In genomic region chr6:45491874-45492273, GRCh38 we compare ENCODE assay signal across 27 cellular contexts.
"Had no signal": no experiment of that assay in that cellular context is flagged by ENCODE, and none has a peak within 500 bp of the region (broad histone marks: within the 10 kb centered on the region; RNA-seq: fewer than 3 reads in every experiment).

No MANE protein-coding gene starts in this region.

- H3K4me3 ChIP-seq: hepatocyte, left lung, lower lobe of right lung, pancreas, prostate gland, sigmoid colon, spleen, stomach, testis, thyroid gland, transverse colon, upper lobe of left lung, vagina had no signal

- ATAC-seq: left cardiac atrium; left lung; lower lobe of right lung; naive thymus-derived CD8-positive, alpha-beta T cell; pancreas; right cardiac atrium; stimulated activated naive B cell treated with anti-CD40 and anti-IgM and Interleukin-4, amounts not matched to agents 10 μg/mL and 1 μg/mL and 100 μg/mL, for 72 hours; stimulated activated naive CD8-positive, alpha-beta T cell treated with anti-CD3 and anti-CD28 coated beads, Interleukin-15, Interleukin-2, amounts not matched to agents 100 U/mL and 50 U/mL, for 24 hours had no signal

- H3K36me3 ChIP-seq: left lung, lower lobe of right lung, pancreas, prostate gland, sigmoid colon, spleen, stomach, thyroid gland, transverse colon, upper lobe of left lung, vagina had no signal

- H3K27ac Mint-ChIP-seq: nephron; stimulated activated naive B cell treated with anti-CD40 and anti-IgM and Interleukin-4, amounts not matched to agents 10 μg/mL and 1 μg/mL and 100 μg/mL, for 72 hours had no signal

- H3K4me1 Mint-ChIP-seq: neural crest cell had no signal

- DNase-seq: kidney glomerular epithelial cell; left cardiac atrium; left lung; lower lobe of right lung; mammary epithelial cell; naive thymus-derived CD8-positive, alpha-beta T cell; nucleus accumbens; pancreas; posterior cingulate gyrus; retina; right cardiac atrium; sigmoid colon; small intestine; spleen; stimulated activated CD4-positive, alpha-beta T cell treated with anti-CD3 and anti-CD28 coated beads, Interleukin-2, amount 100 ng/mL, for 48 hours; stimulated activated naive B cell treated with anti-CD40 and anti-IgM and Interleukin-4, amounts not matched to agents 10 μg/mL and 1 μg/mL and 100 μg/mL, for 72 hours; stimulated activated naive CD8-positive, alpha-beta T cell treated with anti-CD3 and anti-CD28 coated beads, Interleukin-15, Interleukin-2, amounts not matched to agents 100 U/mL and 50 U/mL, for 24 hours; stomach; testis; thyroid gland; transverse colon; upper lobe of left lung had no signal

- H3K4me1 ChIP-seq: pancreas, prostate gland, sigmoid colon, testis, thyroid gland, vagina had no signal

- H3K9me3 Mint-ChIP-seq: naive thymus-derived CD8-positive, alpha-beta T cell; nephron; neural crest cell; stimulated activated naive B cell treated with anti-CD40 and anti-IgM and Interleukin-4, amounts not matched to agents 10 μg/mL and 1 μg/mL and 100 μg/mL, for 72 hours had no signal

- H3K36me3 Mint-ChIP-seq: stimulated activated naive B cell treated with anti-CD40 and anti-IgM and Interleukin-4, amounts not matched to agents 10 μg/mL and 1 μg/mL and 100 μg/mL, for 72 hours had no signal

- H3K27me3 Mint-ChIP-seq: naive thymus-derived CD8-positive, alpha-beta T cell; stimulated activated naive B cell treated with anti-CD40 and anti-IgM and Interleukin-4, amounts not matched to agents 10 μg/mL and 1 μg/mL and 100 μg/mL, for 72 hours had no signal

- H3K27me3 ChIP-seq: hepatocyte, left lung, sigmoid colon, spleen, stomach, testis, thyroid gland, transverse colon, upper lobe of left lung, vagina had no signal

- H3K27ac ChIP-seq: hepatocyte, left lung, lower lobe of right lung, pancreas, prostate gland, sigmoid colon, spleen, stomach, testis, thyroid gland, transverse colon, upper lobe of left lung, vagina had no signal

- H3K9me3 ChIP-seq: left lung, lower lobe of right lung, pancreas, prostate gland, sigmoid colon, spleen, stomach, testis, thyroid gland, transverse colon, upper lobe of left lung, vagina had no signal

- H3K4me3 Mint-ChIP-seq: naive thymus-derived CD8-positive, alpha-beta T cell; nephron; neural crest cell; stimulated activated naive B cell treated with anti-CD40 and anti-IgM and Interleukin-4, amounts not matched to agents 10 μg/mL and 1 μg/mL and 100 μg/mL, for 72 hours had no signal
